Comparison of ENCODE assay signal across 16 cellular contexts in genomic region chr16:84825896-84826557, GRCh38. TPM values are rescaled to one million over a fixed set of nuclear protein-coding genes. Genes with fewer than 3 reads are reported as not detected.
A peak's percentile ranks its signal among the peaks of the same experiment; 100 is the strongest.
DNase-seq lines count a peak whose midpoint lies in the region; ATAC-seq and TF ChIP-seq lines count a peak whose summit lies in the region.
"Had no signal": no experiment of that assay in that cellular context is flagged by ENCODE, and none has a peak within 500 bp of the region (broad histone marks: within the 10 kb centered on the region; RNA-seq: fewer than 3 reads in every experiment).

No MANE protein-coding gene starts in this region.

- TF ChIP-seq POLR2A in gastroesophageal sphincter (IDR thresholded peaks at IDR 0.05) (no peak), prostate gland (IDR thresholded peaks at IDR 0.05) (no peak)

- no peak overlapping the region for H3K4me2 ChIP-seq in PC-9

- H3K9me3 ChIP-seq in left ventricle myocardium inferior (replicated peaks) (no peaks in the 10 kb centered on the region), gastroesophageal sphincter (no peaks in the 10 kb centered on the region), prostate gland (no peaks in the 10 kb centered on the region), PC-9 (ENCODE audit: insufficient read depth, low read depth) (no peaks in the 10 kb centered on the region)

- no peaks in the 10 kb centered on the region for H3K9me2 ChIP-seq in PC-9 (ENCODE audit: insufficient read depth)

- no peaks in the 10 kb centered on the region for H3K36me3 ChIP-seq in left ventricle myocardium inferior
- H3K36me3 ChIP-seq in gastroesophageal sphincter = no peaks in the 10 kb centered on the region
- H3K36me3 ChIP-seq in prostate gland = no peaks in the 10 kb centered on the region
- no peaks in the 10 kb centered on the region for H3K36me3 ChIP-seq in PC-9 (ENCODE audit: low read depth)

- TF ChIP-seq CTCF in left ventricle myocardium inferior (IDR thresholded peaks at IDR 0.05; ENCODE audit: borderline replicate concordance) (no peak), gastroesophageal sphincter (IDR thresholded peaks at IDR 0.05) (no peak), prostate gland (IDR thresholded peaks at IDR 0.05) (no peak), PC-9 (conservative IDR thresholded peaks at IDR 0.05) (no peak)

- intact Hi-C loops in left ventricle myocardium inferior (cut with micrococcal nuclease) = no loop called here
- intact Hi-C loops in cardiac septum (cut with DNase I) = no loop called here
- intact Hi-C loops in prostate gland (cut with DNase I) = loop anchor here (10.0 kb wide), 1 partner anchor 521 kb away; no protein-coding TSS in a partner anchor
- intact Hi-C loops in PC-9 (cut with micrococcal nuclease; ENCODE audit: unreplicated experiment) = no loop called here

- H3K27me3 ChIP-seq in left ventricle myocardium inferior (ENCODE audit: low read depth) (peaks cover 25% of the 10 kb centered on the region), gastroesophageal sphincter (no peaks in the 10 kb centered on the region), prostate gland (replicated peaks; ENCODE audit: insufficient read depth) (no peaks in the 10 kb centered on the region), PC-9 (ENCODE audit: insufficient read depth, low read depth) (no peaks in the 10 kb centered on the region)

- in situ Hi-C loops in G401 (cut with HindIII; ENCODE audit: low sequenced_read_pairs) = no loop called here

- no peak overlapping the region for H2AFZ ChIP-seq in PC-9

- POLR2A ChIA-PET in PC-9 (lab: Charles Lee; ENCODE audit: unreplicated experiment) = interaction anchor here (0.5 kb wide), 1 partner anchor 40 kb away, joined by 6 read pairs; no protein-coding TSS in a partner anchor

- H3K4me3 ChIP-seq in left ventricle myocardium inferior (no peak overlapping the region), gastroesophageal sphincter (peak overlapping the region in 1 of 2 donors; percentile 35), prostate gland (no peak overlapping the region), PC-9 (no peak overlapping the region)
- H3K4me3 ChIP-seq: GM12878 had no signal

- no TSS peak for BruUV-seq in PC-9 (replicated peaks; lab: Mats Ljungman, UMichigan)

- no peak for TF ChIP-seq EP300 in gastroesophageal sphincter (IDR thresholded peaks at IDR 0.05)

- H3K27ac ChIP-seq in left ventricle myocardium inferior (replicated peaks) (peak overlapping the region; percentile 83), gastroesophageal sphincter (peak overlapping the region; percentile 92 to 99 (median 97)), prostate gland (peak overlapping the region; percentile 85), PC-9 (no peak overlapping the region)

- DNase-seq in left ventricle myocardium inferior = no peak
- DNase-seq in cardiac septum (ENCODE audit: low spot score) = no peak
- DNase-seq in prostate gland (ENCODE audit: low spot score) = no peak
- no peak for DNase-seq in G401 (ENCODE audit: low spot score)
- DNase-seq in activated CD4-positive, CD25-positive, alpha-beta regulatory T cell treated with anti-CD3 and anti-CD28 coated beads, Interleukin-2, amount 50 U/mL, for 72 hours = no peak
- DNase-seq in PC-9 = no peak
- DNase-seq: ACHN; activated T-cell treated with anti-CD3 and anti-CD28 coated beads, Interleukin-2, amount 50 U/mL, for 24 hours; amygdala; effector memory CD8-positive, alpha-beta T cell; NCI-H2227 treated with DMSO at 0.1 percent for 48 hours; substantia nigra had no signal

- peaks cover 70% of the 10 kb centered on the region for H3K4me1 ChIP-seq in left ventricle myocardium inferior
- H3K4me1 ChIP-seq in gastroesophageal sphincter = peaks cover 9 to 100% (median 62%) of the 10 kb centered on the region in 3 donors
- peaks cover 5% of the 10 kb centered on the region for H3K4me1 ChIP-seq in prostate gland (replicated peaks)
- peaks cover 24% of the 10 kb centered on the region for H3K4me1 ChIP-seq in PC-9 (replicated peaks; ENCODE audit: insufficient read depth)

- H3F3A ChIP-seq in PC-9 (ENCODE audit: insufficient read depth, low read depth) = peaks cover 19% of the 10 kb centered on the region; the same call in 1 of the 2 replicates

- ATAC-seq in gastroesophageal sphincter (peak; percentile 29), HG02588 (IDR thresholded peaks at IDR 0.05; ENCODE audit: unreplicated experiment) (no peak)
- ATAC-seq: effector memory CD8-positive, alpha-beta T cell; GM12878 had no signal

- no peaks in the 10 kb centered on the region for H4K20me1 ChIP-seq in PC-9 (ENCODE audit: insufficient read depth)

- CTCF ChIA-PET in PC-9 (lab: Charles Lee) = interaction anchor here (0.7 kb wide), 1 partner anchor 326 kb away, joined by 3 read pairs; no protein-coding TSS in a partner anchor

- WGBS in gastroesophageal sphincter (ENCODE audit: low coverage in 1 of 2), 2 donors = 77 to 100% methylated on average over 2 to 3 of the region's 8 CpGs
- 81% methylated on average over 8 of the region's 8 CpGs for WGBS in prostate gland

- no peaks in the 10 kb centered on the region for H3K79me2 ChIP-seq in PC-9 (ENCODE audit: low read depth)

RNA-seq across cellular contexts. Expression of gene CRISPLD2, which starts 6.2 kb away (rescaled TPM):
- total RNA-seq in left ventricle myocardium inferior (12.8 TPM), cardiac septum (16.3 TPM), gastroesophageal sphincter (100 to 1,000 TPM; 174 to 411 (median 219) TPM), prostate gland (100 to 1,000 TPM; 186 to 226 TPM), PC-9 (2021) (18.6 and 19.9 TPM in 2 replicates)
- 0.03 TPM in 1 of 2 replicates, not detected in the other for total RNA-seq in G401 (2014; rRNA removed; shearing (Covaris generic))
- total RNA-seq: HT1080 had no signal

Comparison
In these comparisons a context has a peak if more than half of its experiments do, and no peak if none do; other contexts are left out.
1. RNA of gene CRISPLD2, which starts 6.2 kb away (total RNA-seq): 174 to 411 TPM in gastroesophageal sphincter, 186 to 226 TPM in prostate gland, 18.6 to 19.9 TPM in PC-9, 16.3 TPM in cardiac septum (single experiment) and 12.8 TPM in left ventricle myocardium inferior (single experiment); 0.03 TPM in G401; every median in the first group is over 10 times any median in the second.